ENCODE assay signal across 14 cellular contexts in genomic region chr4:84952004-84952403, GRCh38. TPM values are rescaled to one million over a fixed set of nuclear protein-coding genes. Genes with fewer than 3 reads are reported as not detected.
A peak's percentile ranks its signal among the peaks of the same experiment; 100 is the strongest.
DNase-seq lines count a peak whose midpoint lies in the region; ATAC-seq, FAIRE-seq and TF ChIP-seq lines count a peak whose summit lies in the region.
"Had no signal": no experiment of that assay in that cellular context is flagged by ENCODE, and none has a peak within 500 bp of the region (broad histone marks: within the 10 kb centered on the region; RNA-seq: fewer than 3 reads in every experiment).

No MANE protein-coding gene starts in this region.

- no peaks in the 10 kb centered on the region for H3K27me3 Mint-ChIP-seq in neural progenitor cell (ENCODE audit: insufficient read depth, low read depth)
- H3K27me3 Mint-ChIP-seq: brain had no signal

- H3F3A ChIP-seq in smooth muscle cell (ENCODE audit: low read depth) (no peaks in the 10 kb centered on the region), neural progenitor cell (ENCODE audit: low read depth) (peaks cover 8% of the 10 kb centered on the region)

- H3K4me3 ChIP-seq in astrocyte of the spinal cord (ENCODE audit: low read depth, low read length) = no peak overlapping the region
- H3K4me3 ChIP-seq in keratinocyte (ENCODE audit: control insufficient read depth in 2 of 3, extremely low read depth in 1 of 3, insufficient read depth in 2 of 3, low read depth in 1 of 3, low read length in 3 of 3) = no peak overlapping the region
- H3K4me3 ChIP-seq in smooth muscle cell = no peak overlapping the region
- H3K4me3 ChIP-seq in neural progenitor cell = no peak overlapping the region
- H3K4me3 ChIP-seq in Karpas-422 (ENCODE audit: low read length) = no peak overlapping the region
- H3K4me3 ChIP-seq: thyroid gland had no signal

- H3K9me2 ChIP-seq in Karpas-422 (replicated peaks; ENCODE audit: insufficient read depth, low read length) = no peaks in the 10 kb centered on the region

- no peak overlapping the region for H3K27ac Mint-ChIP-seq in neural progenitor cell
- H3K27ac Mint-ChIP-seq: naive thymus-derived CD4-positive, alpha-beta T cell had no signal

- peaks cover 18% of the 10 kb centered on the region for H3K4me1 ChIP-seq in keratinocyte (ENCODE audit: control insufficient read depth, extremely low read depth, insufficient read depth, low read length)
- peaks cover 18% of the 10 kb centered on the region for H3K4me1 ChIP-seq in smooth muscle cell (ENCODE audit: low read depth)
- H3K4me1 ChIP-seq in neural progenitor cell = peaks cover 30% of the 10 kb centered on the region
- H3K4me1 ChIP-seq in Karpas-422 (ENCODE audit: low read length) = no peaks in the 10 kb centered on the region

- H3K9me1 ChIP-seq in keratinocyte (ENCODE audit: control insufficient read depth, extremely low read depth, insufficient read depth, low read length) = peaks cover 3% of the 10 kb centered on the region

- TF ChIP-seq CTCF in astrocyte of the spinal cord (IDR thresholded peaks at IDR 0.05; ENCODE audit: low read depth, low read length) = no peak
- TF ChIP-seq CTCF in keratinocyte (optimal IDR thresholded peaks at IDR 0.05 in 1 of 3, IDR thresholded peaks at IDR 0.05 in 1 of 3, conservative IDR thresholded peaks at IDR 0.05 in 1 of 3; ENCODE audit: extremely low read depth in 1 of 3, insufficient read depth in 2 of 3, low read length in 3 of 3) = no peak
- no peak for TF ChIP-seq CTCF in smooth muscle cell (IDR thresholded peaks at IDR 0.05; ENCODE audit: borderline replicate concordance, insufficient read depth, poor library complexity, severe bottlenecking)
- no peak for TF ChIP-seq CTCF in neural progenitor cell (IDR thresholded peaks at IDR 0.05)

- peaks cover 3% of the 10 kb centered on the region for H3K4me1 Mint-ChIP-seq in neural progenitor cell
- H3K4me1 Mint-ChIP-seq: naive thymus-derived CD4-positive, alpha-beta T cell had no signal

- dilution Hi-C loops in keratinocyte (cut with MboI; ENCODE audit: extremely low pct_ligation_motif_present, low sequenced_read_pairs) = no loop called here

- H3K4me2 ChIP-seq in keratinocyte (ENCODE audit: control insufficient read depth, extremely low read depth, insufficient read depth, low read depth, low read length) = peak overlapping the region; percentile 79
- no peak overlapping the region for H3K4me2 ChIP-seq in smooth muscle cell
- no peak overlapping the region for H3K4me2 ChIP-seq in neural progenitor cell
- no peak overlapping the region for H3K4me2 ChIP-seq in Karpas-422 (ENCODE audit: low read depth, low read length, poor library complexity, severe bottlenecking)
- H3K4me2 ChIP-seq: KMS-11 had no signal

- peaks cover 10% of the 10 kb centered on the region for H3K9me3 Mint-ChIP-seq in neural progenitor cell
- H3K9me3 Mint-ChIP-seq: naive thymus-derived CD4-positive, alpha-beta T cell had no signal

- no peaks in the 10 kb centered on the region for H3K9me3 ChIP-seq in keratinocyte (ENCODE audit: control insufficient read depth, low read depth, low read length)
- H3K9me3 ChIP-seq in smooth muscle cell (replicated peaks; ENCODE audit: low read depth) = no peaks in the 10 kb centered on the region
- peaks cover 4% of the 10 kb centered on the region for H3K9me3 ChIP-seq in neural progenitor cell (ENCODE audit: low read depth)
- H3K9me3 ChIP-seq in Karpas-422 (ENCODE audit: low read length) = no peaks in the 10 kb centered on the region
- H3K9me3 ChIP-seq: thyroid gland had no signal

- DNase-seq in HPDE6-E6E7 (ENCODE audit: extremely low spot score) (peak; percentile 73), astrocyte of the spinal cord (ENCODE audit: low read depth, low spot score) (peak; percentile 61), keratinocyte (ENCODE audit: low read depth, low spot score) (peak; percentile 91), smooth muscle cell (lab: John Stamatoyannopoulos, UW; ENCODE audit: unreplicated experiment) (no peak), substantia nigra (lab: John Stamatoyannopoulos, UW) (no peak), neural progenitor cell (ENCODE audit: low spot score) (no peak), Karpas-422 (no peak)
- DNase-seq: DMS 273 treated with DMSO at 0.1 percent for 48 hours; naive thymus-derived CD4-positive, alpha-beta T cell; T1000; thyroid gland had no signal

- H3K36me3 ChIP-seq in keratinocyte (ENCODE audit: control insufficient read depth in 2 of 2, extremely low read depth in 1 of 2, insufficient read depth in 2 of 2, low read length in 2 of 2) (no peaks in the 10 kb centered on the region), smooth muscle cell (ENCODE audit: low read depth) (no peaks in the 10 kb centered on the region), neural progenitor cell (no peaks in the 10 kb centered on the region), Karpas-422 (ENCODE audit: insufficient read depth, low read length) (no peaks in the 10 kb centered on the region)
- H3K36me3 ChIP-seq: thyroid gland had no signal

- H3K27ac ChIP-seq in keratinocyte (ENCODE audit: control insufficient read depth, insufficient read depth, low read length) = peak overlapping the region; percentile 84
- peak overlapping the region; percentile 74 for H3K27ac ChIP-seq in smooth muscle cell (ENCODE audit: low read depth)
- no peak overlapping the region for H3K27ac ChIP-seq in substantia nigra (ENCODE audit: low read depth, low read length, poor library complexity, severe bottlenecking)
- no peak overlapping the region for H3K27ac ChIP-seq in neural progenitor cell
- no peak overlapping the region for H3K27ac ChIP-seq in Karpas-422 (ENCODE audit: low read length)
- H3K27ac ChIP-seq: KMS-11, thyroid gland had no signal

- H3K9ac ChIP-seq in keratinocyte (ENCODE audit: control insufficient read depth, extremely low read depth, insufficient read depth, low read length) (peak overlapping the region; percentile 50), smooth muscle cell (ENCODE audit: low read depth) (no peak overlapping the region), neural progenitor cell (no peak overlapping the region), Karpas-422 (ENCODE audit: low read length) (no peak overlapping the region)
- H3K9ac ChIP-seq: KMS-11 had no signal

- peaks cover 77% of the 10 kb centered on the region for H3K79me2 ChIP-seq in keratinocyte (ENCODE audit: control insufficient read depth, insufficient read depth, low read length)
- H3K79me2 ChIP-seq in smooth muscle cell (ENCODE audit: low read depth) = peaks cover 98% of the 10 kb centered on the region
- peaks cover 100% of the 10 kb centered on the region for H3K79me2 ChIP-seq in neural progenitor cell (ENCODE audit: low read depth)
- H3K79me2 ChIP-seq in Karpas-422 (ENCODE audit: low read length) = no peaks in the 10 kb centered on the region

- peak; percentile 96 for FAIRE-seq in keratinocyte (lab: Jason Lieb, UNC)

- H3K4me3 Mint-ChIP-seq in neural progenitor cell = no peak overlapping the region
- H3K4me3 Mint-ChIP-seq: brain; naive thymus-derived CD4-positive, alpha-beta T cell had no signal

- no peak for ATAC-seq in GM19328 (IDR thresholded peaks at IDR 0.05; ENCODE audit: unreplicated experiment)
- ATAC-seq: naive thymus-derived CD4-positive, alpha-beta T cell had no signal

- no peaks in the 10 kb centered on the region for H4K20me1 ChIP-seq in keratinocyte (ENCODE audit: control insufficient read depth, extremely low read depth, insufficient read depth, low read length)
- H4K20me1 ChIP-seq in smooth muscle cell (ENCODE audit: low read depth) = peaks cover 99% of the 10 kb centered on the region
- H4K20me1 ChIP-seq in neural progenitor cell (ENCODE audit: low read depth) = peaks cover 55% of the 10 kb centered on the region
- no peaks in the 10 kb centered on the region for H4K20me1 ChIP-seq in Karpas-422 (ENCODE audit: insufficient read depth, low read depth, low read length)

- 0% methylated on average over 1 of the region's 1 CpG for WGBS in smooth muscle cell (ENCODE audit: low lambda C conversion rate)

- peaks cover 4% of the 10 kb centered on the region for H3K36me3 Mint-ChIP-seq in neural progenitor cell
- H3K36me3 Mint-ChIP-seq: naive thymus-derived CD4-positive, alpha-beta T cell had no signal

- in situ Hi-C loops in astrocyte of the spinal cord (cut with HindIII; ENCODE audit: low sequenced_read_pairs) = no loop called here

- H2AFZ ChIP-seq in keratinocyte (ENCODE audit: control insufficient read depth, low read length) (peak overlapping the region; percentile 20), smooth muscle cell (ENCODE audit: low read depth) (no peak overlapping the region), neural progenitor cell (replicated peaks) (no peak overlapping the region), Karpas-422 (ENCODE audit: low read length) (no peak overlapping the region)

- H3K27me3 ChIP-seq in keratinocyte (ENCODE audit: control insufficient read depth, extremely low read depth, insufficient read depth, low read length) = no peaks in the 10 kb centered on the region
- H3K27me3 ChIP-seq in smooth muscle cell (ENCODE audit: low read depth) = no peaks in the 10 kb centered on the region
- H3K27me3 ChIP-seq in neural progenitor cell = no peaks in the 10 kb centered on the region
- no peaks in the 10 kb centered on the region for H3K27me3 ChIP-seq in Karpas-422 (ENCODE audit: low read length)
- H3K27me3 ChIP-seq: thyroid gland had no signal

RNA-seq across cellular contexts. Expression of gene WDFY3, which starts 14.5 kb away (rescaled TPM):
- polyA plus RNA-seq in keratinocyte = 24.8 to 34.2 TPM (median 28.5 TPM) in 3 replicates
- 19.3 TPM for polyA plus RNA-seq in keratinocyte (2011; ENCODE audit: low read depth)
- 12.8 and 23.7 TPM in 2 replicates for polyA plus RNA-seq in keratinocyte (2011; cell fraction: cytosol; rRNA removed)
- polyA plus RNA-seq in keratinocyte (2011; cell fraction: nucleus; rRNA removed) = 59.3 and 60.4 TPM in 2 replicates
- 11.7 and 19.5 TPM in 2 replicates for polyA plus RNA-seq in keratinocyte (2012; ENCODE audit: low replicate concordance)
- 80.5 to 178 TPM (median 160 TPM) in 3 replicates for polyA minus RNA-seq in keratinocyte
- polyA minus RNA-seq in keratinocyte (2011; cell fraction: cytosol; rRNA and poly(A)+ RNA removed) = 23.2 TPM
- 239 and 361 TPM in 2 replicates for polyA minus RNA-seq in keratinocyte (2011; cell fraction: nucleus; rRNA and poly(A)+ RNA removed)
- 51.7 and 63.9 TPM in 2 replicates for total RNA-seq in smooth muscle cell
- 4.0 and 10.2 TPM in 2 replicates for polyA plus RNA-seq in smooth muscle cell
- total RNA-seq in neural progenitor cell (ENCODE audit: low replicate concordance) = 48.6 and 55.8 TPM in 2 replicates
- total RNA-seq in Karpas-422 (2014; rRNA removed; shearing (Covaris generic); ENCODE audit: low replicate concordance) = not detected in 2 replicates
- polyA plus RNA-seq: naive thymus-derived CD4-positive, alpha-beta T cell had no signal

Comparison
In these comparisons a context has a peak if more than half of its experiments do, and no peak if none do; other contexts are left out.
1. DNase-seq: peak in HPDE6-E6E7 (single experiment), astrocyte of the spinal cord (single experiment) and keratinocyte (single experiment); none in smooth muscle cell (single experiment), substantia nigra (0 of 49), neural progenitor cell (single experiment) and Karpas-422 (single experiment).
2. H3K27ac ChIP-seq: peak in keratinocyte (single experiment) and smooth muscle cell (single experiment); none in substantia nigra (single experiment), neural progenitor cell (single experiment) and Karpas-422 (single experiment).
3. RNA of gene WDFY3, which starts 14.5 kb away (total RNA-seq): 51.7 to 63.9 TPM in smooth muscle cell and 48.6 to 55.8 TPM in neural progenitor cell; not detected in Karpas-422; every median in the first group is over 10 times any median in the second.